8 cellular contexts compared by ENCODE assay signal in genomic region chr15:64809649-64810498, GRCh38. TPM values are rescaled to one million over a fixed set of nuclear protein-coding genes. Genes with fewer than 3 reads are reported as not detected.
A peak's percentile ranks its signal among the peaks of the same experiment; 100 is the strongest.
DNase-seq lines count a peak whose midpoint lies in the region; ATAC-seq and TF ChIP-seq lines count a peak whose summit lies in the region.

No MANE protein-coding gene starts in this region.

- H3K27me3 ChIP-seq in left ventricle myocardium inferior (ENCODE audit: low read depth) (peaks cover 21% of the 10 kb centered on the region), prostate gland (replicated peaks; ENCODE audit: insufficient read depth) (no peaks in the 10 kb centered on the region)

- H3K27ac Mint-ChIP-seq in activated naive CD8-positive, alpha-beta T cell treated with anti-CD3 and anti-CD28 coated beads, Interleukin-2, amount 50 U/mL, for 24 hours = no peak overlapping the region

- peaks cover 1% of the 10 kb centered on the region for H3K4me1 Mint-ChIP-seq in activated naive CD8-positive, alpha-beta T cell treated with anti-CD3 and anti-CD28 coated beads, Interleukin-2, amount 50 U/mL, for 24 hours

- H3K4me3 ChIP-seq in left ventricle myocardium inferior (no peak overlapping the region), prostate gland (no peak overlapping the region)

- DNase-seq in GM10266 (ENCODE audit: extremely low spot score) (peak; percentile 82), NCI-H1092 treated with DMSO at 0.1 percent for 48 hours (lab: John Stamatoyannopoulos, UW) (peak; percentile 41), SW480 (ENCODE audit: low spot score) (peak; percentile 59), left ventricle myocardium inferior (peak; percentile 83), prostate gland (ENCODE audit: low spot score) (peak; percentile 63)
- peak; percentile 85 for DNase-seq in activated naive CD8-positive, alpha-beta T cell treated with anti-CD3 and anti-CD28 coated beads, Interleukin-2, amount 50 U/mL, for 24 hours

- ATAC-seq in activated naive CD8-positive, alpha-beta T cell treated with anti-CD3 and anti-CD28 coated beads, Interleukin-2, amount 50 U/mL, for 24 hours = peak; percentile 69
- ATAC-seq in HG03135 (IDR thresholded peaks at IDR 0.05; ENCODE audit: unreplicated experiment) = no peak
- ATAC-seq in GM18858 (IDR thresholded peaks at IDR 0.05; ENCODE audit: unreplicated experiment) = no peak

- H3K4me1 ChIP-seq in left ventricle myocardium inferior (peaks cover 22% of the 10 kb centered on the region), prostate gland (replicated peaks) (no peaks in the 10 kb centered on the region)

- H3K27ac ChIP-seq in left ventricle myocardium inferior (replicated peaks) (no peak overlapping the region), prostate gland (no peak overlapping the region)

- no peak overlapping the region for H3K4me3 Mint-ChIP-seq in activated naive CD8-positive, alpha-beta T cell treated with anti-CD3 and anti-CD28 coated beads, Interleukin-2, amount 50 U/mL, for 24 hours

- no peak for TF ChIP-seq POLR2A in prostate gland (IDR thresholded peaks at IDR 0.05)

- peak; percentile 95 for TF ChIP-seq CTCF in GM10266 (IDR thresholded peaks at IDR 0.05; ENCODE audit: control insufficient read depth, insufficient read depth, low read depth, missing control alignments)
- peak; percentile 92 for TF ChIP-seq CTCF in left ventricle myocardium inferior (IDR thresholded peaks at IDR 0.05; ENCODE audit: borderline replicate concordance)
- TF ChIP-seq CTCF in prostate gland (IDR thresholded peaks at IDR 0.05) = peak; percentile 79 to 94 (median 86)

- H3K36me3 ChIP-seq in left ventricle myocardium inferior (no peaks in the 10 kb centered on the region), prostate gland (no peaks in the 10 kb centered on the region)

- H3K27me3 Mint-ChIP-seq in activated naive CD8-positive, alpha-beta T cell treated with anti-CD3 and anti-CD28 coated beads, Interleukin-2, amount 50 U/mL, for 24 hours = no peaks in the 10 kb centered on the region

- intact Hi-C loops in left ventricle myocardium inferior (cut with micrococcal nuclease) = loop anchor here (5.0 kb wide), 1 partner anchor 78 kb away; no protein-coding TSS in a partner anchor
- intact Hi-C loops in prostate gland (cut with DNase I) = loop anchor here (2.0 to 5.0 kb wide), 2 partner anchors 69 to 123 kb away; no protein-coding TSS in a partner anchor

- H3K9me3 Mint-ChIP-seq in activated naive CD8-positive, alpha-beta T cell treated with anti-CD3 and anti-CD28 coated beads, Interleukin-2, amount 50 U/mL, for 24 hours = no peaks in the 10 kb centered on the region

- H3K36me3 Mint-ChIP-seq in activated naive CD8-positive, alpha-beta T cell treated with anti-CD3 and anti-CD28 coated beads, Interleukin-2, amount 50 U/mL, for 24 hours (ENCODE audit: low read depth) = no peaks in the 10 kb centered on the region

- 37% methylated on average over 14 of the region's 14 CpGs for WGBS in prostate gland

- H3K9me3 ChIP-seq in left ventricle myocardium inferior (replicated peaks) = no peaks in the 10 kb centered on the region
- H3K9me3 ChIP-seq in prostate gland = no peaks in the 10 kb centered on the region

RNA-seq across cellular contexts. Expression of gene PIF1, which starts 15.6 kb away (rescaled TPM):
- total RNA-seq in left ventricle myocardium inferior (0.41 TPM), prostate gland (1 to 10 TPM in 1 of 2 donors, under 1 TPM in 1; 0.82 to 9.8 TPM)

RNA-seq across cellular contexts. Expression of gene PLEKHO2, which starts 31.8 kb away (rescaled TPM):
- 8.0 TPM for total RNA-seq in left ventricle myocardium inferior
- 10 to 100 TPM in 1 of 2 donors, 1 to 10 TPM in 1; 8.6 to 31.8 TPM for total RNA-seq in prostate gland

RNA-seq across cellular contexts. Expression of gene RBPMS2, which starts 34.5 kb away (rescaled TPM):
- total RNA-seq in left ventricle myocardium inferior (276 TPM), prostate gland (10 to 100 TPM in 1 of 2 donors, 1 to 10 TPM in 1; 2.3 to 14.0 TPM)

Comparison
In these comparisons a context has a peak if more than half of its experiments do, and no peak if none do; other contexts are left out.
1. RNA of gene RBPMS2, which starts 34.5 kb away (total RNA-seq): 276 TPM in left ventricle myocardium inferior (single experiment); 2.3 to 14.0 TPM in prostate gland; every median in the first group is over 10 times any median in the second.
2. Peak in every context shown above with its lines, with median percentiles within 50 percentile points of each other: DNase-seq and CTCF ChIP-seq.